8 cellular contexts compared by ENCODE assay signal in genomic region chr20:34345839-34346532, GRCh38. TPM values are rescaled to one million over a fixed set of nuclear protein-coding genes. Genes with fewer than 3 reads are reported as not detected.
DNase-seq lines count a peak whose midpoint lies in the region; ATAC-seq and TF ChIP-seq lines count a peak whose summit lies in the region.
"Not testable (repeated sequence)": the region's sequence is repeated elsewhere in the genome, so short reads cannot be mapped to it uniquely, and the experiment has no call there.

No MANE protein-coding gene starts in this region.

- H3K4me3 Mint-ChIP-seq in GM23338, endodermal cell: not testable (repeated sequence)

- BruUV-seq in PC-3 (replicated peaks; lab: Mats Ljungman, UMichigan), result not testable (repeated sequence)

- not testable (repeated sequence) for H2BK5ac ChIP-seq in trophoblast cell (ENCODE audit: low read depth, low read length, poor library complexity)

- 72 to 81% methylated on average over 4 to 7 of the region's 10 CpGs for WGBS in endodermal cell (ENCODE audit: insufficient coverage in 1 of 2, insufficient read length in 1 of 2), 2 experiments
- no CpG with 5 or more reads among the region's 10 CpGs for WGBS in trophoblast cell (ENCODE audit: extremely low coverage, insufficient coverage, insufficient read length)

- H3K9me3 Mint-ChIP-seq in GM23338, endodermal cell: not testable (repeated sequence)

- not testable (repeated sequence) for H3K27ac Mint-ChIP-seq in GM23338
- peak overlapping the region; percentile 86 for H3K27ac Mint-ChIP-seq in endodermal cell

- H4K12ac ChIP-seq in trophoblast cell (ENCODE audit: low read depth, low read length), result not testable (repeated sequence)

- not testable (repeated sequence) for H4K91ac ChIP-seq in trophoblast cell (ENCODE audit: low read depth, low read length)

- not testable (repeated sequence) for H3K9me3 ChIP-seq in PC-3 (ENCODE audit: low read length); endodermal cell (ENCODE audit: control insufficient read depth, low read length); trophoblast cell (ENCODE audit: insufficient read depth, low read depth, low read length)

- H3K79me1 ChIP-seq in trophoblast cell (ENCODE audit: low read length), result not testable (repeated sequence)

- CTCF ChIA-PET in PC-3 (lab: Charles Lee), result not testable (repeated sequence)

- not testable (repeated sequence) for H3K4ac ChIP-seq in trophoblast cell (ENCODE audit: low read depth, low read length)

- not testable (repeated sequence) for H3K27me3 ChIP-seq in GM23338 (ENCODE audit: insufficient read depth); PC-3 (ENCODE audit: low read length); endodermal cell (ENCODE audit: control insufficient read depth, insufficient read depth, low read length, poor library complexity, severe bottlenecking); trophoblast cell (ENCODE audit: insufficient read depth, low read length)

- in situ Hi-C loops in Caki2 (cut with HindIII; ENCODE audit: low pct_unique_long_range_greater_than_20kb, low sequenced_read_pairs), result not testable (repeated sequence)

- ATAC-seq in GM23338, result peak; percentile 18; the same call in 1 of the 3 replicates
- ATAC-seq in PC-3, result not testable (repeated sequence)

- not testable (repeated sequence) for H3K4me2 ChIP-seq in GM23338; PC-3 (ENCODE audit: low read length); trophoblast cell (ENCODE audit: low read length)

- H3K27ac ChIP-seq in GM23338 (ENCODE audit: low read depth); PC-3 (ENCODE audit: low read length); endodermal cell (ENCODE audit: low read depth, low read length); trophoblast cell (ENCODE audit: low read depth, low read length): not testable (repeated sequence)

- TF ChIP-seq CTCF in GM23338 (conservative IDR thresholded peaks at IDR 0.05; ENCODE audit: low read depth in 2 of 2); PC-3 (conservative IDR thresholded peaks at IDR 0.05; ENCODE audit: low read depth, low read length); endodermal cell (conservative IDR thresholded peaks at IDR 0.05): not testable (repeated sequence)

- not testable (repeated sequence) for H3K9ac ChIP-seq in PC-3 (ENCODE audit: low read length); endodermal cell (ENCODE audit: extremely low read depth, low read length, poor library complexity, severe bottlenecking); trophoblast cell (ENCODE audit: low read length)

- H2BK12ac ChIP-seq in trophoblast cell (ENCODE audit: low read length), result not testable (repeated sequence)

- H3K9me2 ChIP-seq in GM23338 (ENCODE audit: insufficient read depth); PC-3 (replicated peaks; ENCODE audit: low read length): not testable (repeated sequence)

- H3K18ac ChIP-seq in trophoblast cell (ENCODE audit: low read length), result not testable (repeated sequence)

- not testable (repeated sequence) for H3K4me1 ChIP-seq in GM23338 (ENCODE audit: insufficient read depth); endodermal cell (ENCODE audit: control insufficient read depth, insufficient read depth, low read length); trophoblast cell (ENCODE audit: control insufficient read depth in 1 of 2, insufficient read depth in 2 of 2, low read length in 2 of 2)
- peaks cover 14% of the 10 kb centered on the region for H3K4me1 ChIP-seq in PC-3 (ENCODE audit: insufficient read depth, low read length)

- not testable (repeated sequence) for H3K4me1 Mint-ChIP-seq in GM23338
- H3K4me1 Mint-ChIP-seq in endodermal cell, result peaks cover 22% of the 10 kb centered on the region

- not testable (repeated sequence) for H4K8ac ChIP-seq in trophoblast cell (ENCODE audit: low read depth, low read length)

- not testable (repeated sequence) for H3K14ac ChIP-seq in trophoblast cell (ENCODE audit: low read length)

- H2AFZ ChIP-seq in GM23338; PC-3 (ENCODE audit: low read length); trophoblast cell (ENCODE audit: insufficient read depth, low read length, poor library complexity): not testable (repeated sequence)

- not testable (repeated sequence) for H3F3A ChIP-seq in GM23338 (replicated peaks; ENCODE audit: low read depth); PC-3 (ENCODE audit: low read length, unreplicated experiment)

- intact Hi-C loops in PC-3 (cut with micrococcal nuclease), result not testable (repeated sequence)

- not testable (repeated sequence) for H2BK120ac ChIP-seq in trophoblast cell (ENCODE audit: insufficient read depth, low read length, poor library complexity)

- POLR2A ChIA-PET in PC-3 (lab: Charles Lee; ENCODE audit: unreplicated experiment), result not testable (repeated sequence)

- H4K20me1 ChIP-seq in GM23338 (replicated peaks; ENCODE audit: insufficient read depth); PC-3 (ENCODE audit: low read length): not testable (repeated sequence)

- H3K23ac ChIP-seq in trophoblast cell (ENCODE audit: low read length), result not testable (repeated sequence)

- H3K4me3 ChIP-seq in GM23338; PC-3 (ENCODE audit: low read length); endodermal cell (ENCODE audit: low read length); trophoblast cell (ENCODE audit: low read depth, low read length): not testable (repeated sequence)

- H2AK5ac ChIP-seq in trophoblast cell (ENCODE audit: low read length), result not testable (repeated sequence)

- DNase-seq in Caki2 (ENCODE audit: low read depth) (peak; percentile 58), EL (peak; percentile 31), M059J (ENCODE audit: low read depth) (peak; percentile 59), PC-3 (peak; percentile 27), endodermal cell (peak; percentile 77), left kidney (ENCODE audit: low read depth, low spot score) (peak; percentile 21), trophoblast cell (peak; percentile 55 to 72)
- not testable (repeated sequence) for DNase-seq in GM23338 (ENCODE audit: low spot score)

- H3K36me3 ChIP-seq in GM23338 (ENCODE audit: insufficient read depth); PC-3 (ENCODE audit: low read depth, low read length); endodermal cell (ENCODE audit: control insufficient read depth, insufficient read depth, low read length); trophoblast cell (ENCODE audit: control insufficient read depth in 1 of 2, insufficient read depth in 2 of 2, low read length in 2 of 2): not testable (repeated sequence)

- not testable (repeated sequence) for H3K79me2 ChIP-seq in GM23338 (replicated peaks; ENCODE audit: insufficient read depth); PC-3 (ENCODE audit: low read length); trophoblast cell (ENCODE audit: control insufficient read depth, insufficient read depth, low read length, poor library complexity)

- not testable (repeated sequence) for H3K27me3 Mint-ChIP-seq in GM23338 (ENCODE audit: insufficient read depth, low read depth, poor library complexity); endodermal cell (ENCODE audit: insufficient read depth)

- not testable (repeated sequence) for H3K36me3 Mint-ChIP-seq in GM23338 (ENCODE audit: low read depth); endodermal cell (ENCODE audit: low read depth)

RNA-seq across cellular contexts. Expression of gene ITCH, which starts 17.1 kb away (rescaled TPM):
- 44.3 and 50.8 TPM in 2 replicates for total RNA-seq in Caki2 (2014; rRNA removed; shearing (Covaris generic); ENCODE audit: low replicate concordance)
- 24.9 and 31.6 TPM in 2 replicates for total RNA-seq in GM23338 (2014; rRNA removed; shearing (Covaris generic))
- 16.1 and 16.4 TPM in 2 replicates for polyA plus RNA-seq in GM23338 (2016; fragmentation: Nextera tagmentation; extraction: Ambion mirVana)
- total RNA-seq in M059J (2014; rRNA removed; shearing (Covaris generic)), result 70.6 and 71.2 TPM in 2 replicates
- 49.4 and 54.8 TPM in 2 replicates for total RNA-seq in PC-3 (2014; rRNA removed)
- total RNA-seq in endodermal cell, result 10 to 100 TPM; 65.1 to 84.4 TPM
- 39.3 TPM for polyA plus RNA-seq in endodermal cell (2013, experiment 1 of 2)
- polyA plus RNA-seq in endodermal cell (2013, experiment 2 of 2), result 37.1 TPM
- 49.2 and 50.3 TPM in 2 replicates for polyA plus RNA-seq in trophoblast cell (2013)

RNA-seq across cellular contexts. Expression of gene AHCY, which starts 42.8 kb away (rescaled TPM):
- 247 and 297 TPM in 2 replicates for total RNA-seq in Caki2 (2014; rRNA removed; shearing (Covaris generic); ENCODE audit: low replicate concordance)
- total RNA-seq in GM23338 (2014; rRNA removed; shearing (Covaris generic)), result 404 and 423 TPM in 2 replicates
- 138 and 150 TPM in 2 replicates for polyA plus RNA-seq in GM23338 (2016; fragmentation: Nextera tagmentation; extraction: Ambion mirVana)
- 123 and 125 TPM in 2 replicates for total RNA-seq in M059J (2014; rRNA removed; shearing (Covaris generic))
- 265 and 267 TPM in 2 replicates for total RNA-seq in PC-3 (2014; rRNA removed)
- total RNA-seq in endodermal cell, result 100 to 1,000 TPM; 271 to 350 TPM
- 170 TPM for polyA plus RNA-seq in endodermal cell (2013, experiment 1 of 2)
- 151 TPM for polyA plus RNA-seq in endodermal cell (2013, experiment 2 of 2)
- 100 and 105 TPM in 2 replicates for polyA plus RNA-seq in trophoblast cell (2013)
